In the genomic region with DNA sequence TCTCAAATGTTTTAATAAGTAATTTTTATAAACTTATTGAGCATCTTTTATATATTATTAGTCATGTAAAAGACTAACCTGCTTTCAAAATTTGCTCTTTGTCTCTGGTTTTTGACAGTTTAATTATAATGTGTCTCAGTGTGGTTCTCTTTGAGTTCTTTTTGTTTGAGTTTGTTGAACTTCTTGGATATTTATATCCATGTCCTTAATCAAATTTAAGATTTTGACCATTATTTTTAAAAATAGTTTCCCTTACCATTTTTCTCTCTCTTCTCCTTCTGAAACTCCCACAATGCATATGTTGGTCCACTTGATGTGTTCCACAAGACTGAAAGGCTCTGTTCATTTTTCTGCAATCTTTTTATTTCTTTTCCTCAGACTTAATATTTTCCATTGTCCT, we compare ENCODE assay signal across 23 cellular contexts.
"Had no signal": no experiment of that assay in that cellular context is flagged by ENCODE, and none has a peak within 500 bp of the region (broad histone marks: within the 10 kb centered on the region; RNA-seq: fewer than 3 reads in every experiment).

No MANE protein-coding gene starts in this region.

- H3K36me3 ChIP-seq: colonic mucosa, esophagus muscularis mucosa, esophagus squamous epithelium, gastrocnemius medialis, gastroesophageal sphincter, heart left ventricle, heart right ventricle had no signal

- H3K4me3 ChIP-seq: colonic mucosa, coronary artery, dorsolateral prefrontal cortex, esophagus muscularis mucosa, esophagus squamous epithelium, gastrocnemius medialis, gastroesophageal sphincter, heart left ventricle, heart right ventricle had no signal

- H3K4me1 ChIP-seq: colonic mucosa, esophagus muscularis mucosa, esophagus squamous epithelium, foreskin keratinocyte, gastrocnemius medialis, gastroesophageal sphincter, heart left ventricle, heart right ventricle had no signal

- DNase-seq: colonic mucosa; cortex of kidney; dermis blood vessel endothelial cell; dorsolateral prefrontal cortex; effector CD4-positive, alpha-beta T cell; effector CD8-positive, alpha-beta T cell; effector memory CD4-positive, alpha-beta T cell; effector memory CD8-positive, alpha-beta T cell; endodermal cell; erythroblast; esophagus squamous epithelium; foreskin fibroblast; foreskin keratinocyte; foreskin melanocyte; gastrocnemius medialis; glutamatergic neuron; head of caudate nucleus; heart left ventricle; heart right ventricle had no signal

- H3K27ac ChIP-seq: colonic mucosa, coronary artery, dorsolateral prefrontal cortex, epithelial cell of prostate, esophagus muscularis mucosa, esophagus squamous epithelium, foreskin keratinocyte, gastrocnemius medialis, gastroesophageal sphincter, heart left ventricle, heart right ventricle had no signal

- H3K9me3 ChIP-seq: colonic mucosa, esophagus squamous epithelium had no signal
